ENCODE assay signal across 13 cellular contexts in genomic region chr2:108396845-108397244, GRCh38. TPM values are rescaled to one million over a fixed set of nuclear protein-coding genes. Genes with fewer than 3 reads are reported as not detected.
DNase-seq lines count a peak whose midpoint lies in the region; ATAC-seq and TF ChIP-seq lines count a peak whose summit lies in the region.
"Had no signal": no experiment of that assay in that cellular context is flagged by ENCODE, and none has a peak within 500 bp of the region (broad histone marks: within the 10 kb centered on the region; RNA-seq: fewer than 3 reads in every experiment).

No MANE protein-coding gene starts in this region.

- ATAC-seq in GM18505 (IDR thresholded peaks at IDR 0.05; ENCODE audit: unreplicated experiment) (no peak), esophagus mucosa (no peak)
- ATAC-seq: lower lobe of right lung had no signal

- no peak overlapping the region for H3K4me3 ChIP-seq in HFF-Myc (replicated peaks; ENCODE audit: low read depth, low read length)
- H3K4me3 ChIP-seq: BLaER1, lower lobe of right lung, skin epidermis, thoracic aorta had no signal

- in situ Hi-C loops in SK-MEL-5 (cut with HindIII; ENCODE audit: low pct_unique_long_range_greater_than_20kb, low sequenced_read_pairs): no loop called here

- no peak for TF ChIP-seq POLR2A in GM18505 (IDR thresholded peaks at IDR 0.05; ENCODE audit: borderline replicate concordance, extremely low read depth, insufficient read depth, insufficient read length)

- DNase-seq in NOMO-1 (lab: John Stamatoyannopoulos, UW; ENCODE audit: unreplicated experiment in 2 of 2) (peak; percentile 6 to 35), NOMO-1 treated with dmso at 0.1 percent for 144 hours (lab: John Stamatoyannopoulos, UW; ENCODE audit: unreplicated experiment) (no peak), HFF-Myc (ENCODE audit: extremely low read depth, low read depth) (no peak), SK-MEL-5 (ENCODE audit: low read depth, low spot score) (peak; percentile 59), glomerular visceral epithelial cell (ENCODE audit: extremely low spot score) (peak; percentile 42), NCI-H748 (lab: John Stamatoyannopoulos, UW; ENCODE audit: unreplicated experiment) (no peak)
- DNase-seq: activated T-cell treated with anti-CD3 and anti-CD28 coated beads for 4 hours, lower lobe of right lung had no signal

- TF ChIP-seq CTCF in HFF-Myc (IDR thresholded peaks at IDR 0.05; ENCODE audit: low read depth, low read length, missing control alignments): peak; percentile 34

RNA-seq across cellular contexts. Expression of gene SULT1C4, which starts 19.1 kb away (rescaled TPM):
- not detected in 2 replicates for total RNA-seq in SK-MEL-5 (2014; rRNA removed; shearing (Covaris generic))
- polyA plus RNA-seq in SK-MEL-5 (2015; cell fraction: cytosol; rRNA removed): not detected in 2 replicates
- not detected in 2 replicates for polyA plus RNA-seq in SK-MEL-5 (2015; cell fraction: nucleus; rRNA removed)
- total RNA-seq in esophagus mucosa: 0.32 TPM

RNA-seq across cellular contexts. Expression of gene GCC2, which starts 52.2 kb away (rescaled TPM):
- 16.4 and 24.7 TPM in 2 replicates for total RNA-seq in SK-MEL-5 (2014; rRNA removed; shearing (Covaris generic))
- 10.3 and 13.7 TPM in 2 replicates for polyA plus RNA-seq in SK-MEL-5 (2015; cell fraction: cytosol; rRNA removed)
- 37.5 and 48.1 TPM in 2 replicates for polyA plus RNA-seq in SK-MEL-5 (2015; cell fraction: nucleus; rRNA removed)
- total RNA-seq in esophagus mucosa: 11.0 TPM

Comparison
In these comparisons a context has a peak if more than half of its experiments do, and no peak if none do; other contexts are left out.
1. DNase-seq: peak in NOMO-1 (2 of 2), SK-MEL-5 (single experiment) and glomerular visceral epithelial cell (single experiment); none in NOMO-1 treated with dmso at 0.1 percent for 144 hours (single experiment), HFF-Myc (single experiment) and NCI-H748 (single experiment).